In genomic region chr9:35746583-35746982, GRCh38 we compare ENCODE assay signal across 11 cellular contexts. TPM values are rescaled to one million over a fixed set of nuclear protein-coding genes. Genes with fewer than 3 reads are reported as not detected.
DNase-seq lines count a peak whose midpoint lies in the region; ATAC-seq and TF ChIP-seq lines count a peak whose summit lies in the region.
"Had no signal": no experiment of that assay in that cellular context is flagged by ENCODE, and none has a peak within 500 bp of the region (broad histone marks: within the 10 kb centered on the region; RNA-seq: fewer than 3 reads in every experiment).

No MANE protein-coding gene starts in this region.

- H3K27ac Mint-ChIP-seq in CD4-positive, alpha-beta T cell, result no peak overlapping the region
- peak overlapping the region; percentile 39 for H3K27ac Mint-ChIP-seq in nephron progenitor cell

- DNase-seq in CD4-positive, alpha-beta T cell, result no peak
- DNase-seq in M059J (ENCODE audit: low read depth) (peak; percentile 29), nephron progenitor cell (no peak), NCI-H1105 treated with DMSO at 0.1 percent for 48 hours (lab: John Stamatoyannopoulos, UW) (no peak), NK-92 (lab: John Stamatoyannopoulos, UW; ENCODE audit: unreplicated experiment) (no peak)
- DNase-seq: head of caudate nucleus had no signal

- H3K36me3 ChIP-seq in ectodermal cell (ENCODE audit: control insufficient read depth, insufficient read depth, low read length), result peaks cover 22% of the 10 kb centered on the region

- H3K27me3 Mint-ChIP-seq in CD4-positive, alpha-beta T cell, result no peaks in the 10 kb centered on the region
- peaks cover 10% of the 10 kb centered on the region for H3K27me3 Mint-ChIP-seq in nephron progenitor cell (ENCODE audit: low read depth, poor library complexity)

- intact Hi-C loops in CD4-positive, alpha-beta T cell (cut with DNase I, micrococcal nuclease), result loop anchor here (5.0 to 10.0 kb wide), 3 partner anchors 66 to 1222 kb away; partner anchors contain the start of genes ENHO (in 1 of the 2) and SPAG8 (in 1 of the 2)

- H3K4me1 ChIP-seq in ectodermal cell (ENCODE audit: control insufficient read depth, insufficient read depth, low read length), result peaks cover 21% of the 10 kb centered on the region

- CTCF ChIA-PET in CD4-positive, alpha-beta T cell (lab: Charles Lee), result interaction anchor here (0.8 to 3.0 kb wide), 4 partner anchors 10 to 79 kb away, joined by 3 to 13 read pairs (median 8); partner anchors contain the start of genes CREB3 and TLN1

- H3K36me3 Mint-ChIP-seq in CD4-positive, alpha-beta T cell (ENCODE audit: low read depth), result peaks cover 59% of the 10 kb centered on the region
- peaks cover 41% of the 10 kb centered on the region for H3K36me3 Mint-ChIP-seq in nephron progenitor cell (ENCODE audit: low read depth)

- ATAC-seq in CD4-positive, alpha-beta T cell (ENCODE audit: poor library complexity), result no peak
- ATAC-seq in HG02852 (IDR thresholded peaks at IDR 0.05; ENCODE audit: unreplicated experiment) (no peak), HG03108 (IDR thresholded peaks at IDR 0.05; ENCODE audit: unreplicated experiment) (no peak)

- peak overlapping the region; percentile 86 for H3K4me3 ChIP-seq in ectodermal cell (ENCODE audit: insufficient read depth, low read depth, low read length)

- TF ChIP-seq CTCF in CD4-positive, alpha-beta T cell (IDR thresholded peaks at IDR 0.05), result no peak
- no peak for TF ChIP-seq CTCF in nephron progenitor cell (IDR thresholded peaks at IDR 0.05)

- POLR2A ChIA-PET in CD4-positive, alpha-beta T cell (lab: Charles Lee), result interaction anchor here (0.9 to 4.2 kb wide), 4 partner anchors 11 to 143 kb away, joined by 3 to 73 read pairs (median 11); partner anchors contain the start of genes CCDC107, CREB3, RMRP and TLN1

- no peaks in the 10 kb centered on the region for H3K9me3 Mint-ChIP-seq in CD4-positive, alpha-beta T cell
- no peaks in the 10 kb centered on the region for H3K9me3 Mint-ChIP-seq in nephron progenitor cell

- H3K4me1 Mint-ChIP-seq in CD4-positive, alpha-beta T cell (ENCODE audit: low read depth), result peaks cover 62% of the 10 kb centered on the region
- H3K4me1 Mint-ChIP-seq in nephron progenitor cell, result peaks cover 40% of the 10 kb centered on the region

- H3K27me3 ChIP-seq in CD4-positive, alpha-beta T cell (ENCODE audit: control insufficient read depth, insufficient read depth, low read length), result no peaks in the 10 kb centered on the region
- H3K27me3 ChIP-seq in ectodermal cell (ENCODE audit: control insufficient read depth, insufficient read depth, low read length, poor library complexity, severe bottlenecking), result no peaks in the 10 kb centered on the region

- no peak overlapping the region for H3K27ac ChIP-seq in CD4-positive, alpha-beta T cell (ENCODE audit: low read depth, low read length)
- no peak overlapping the region for H3K27ac ChIP-seq in ectodermal cell (ENCODE audit: insufficient read depth, low read depth, low read length, poor library complexity, severe bottlenecking)

- H3K9me3 ChIP-seq in CD4-positive, alpha-beta T cell (ENCODE audit: control insufficient read depth, low read length), result no peaks in the 10 kb centered on the region
- no peaks in the 10 kb centered on the region for H3K9me3 ChIP-seq in ectodermal cell (ENCODE audit: control insufficient read depth, low read length)

- H3K4me3 Mint-ChIP-seq in CD4-positive, alpha-beta T cell, result peak overlapping the region; percentile 90
- peak overlapping the region; percentile 92 for H3K4me3 Mint-ChIP-seq in nephron progenitor cell

- WGBS in ectodermal cell, 2 experiments, result 74 to 76% methylated on average over 3 of the region's 3 CpGs

RNA-seq across cellular contexts. Expression of gene GBA2, which starts 2.4 kb away (rescaled TPM):
- 10 to 100 TPM; 17.3 to 18.6 TPM for total RNA-seq in CD4-positive, alpha-beta T cell
- total RNA-seq in M059J (2014; rRNA removed; shearing (Covaris generic)), result 19.6 and 22.2 TPM in 2 replicates
- 112 TPM for polyA plus RNA-seq in ectodermal cell (2013, experiment 1 of 4)
- 119 TPM for polyA plus RNA-seq in ectodermal cell (2013, experiment 2 of 4)
- 72.1 TPM for polyA plus RNA-seq in ectodermal cell (2013, experiment 3 of 4)
- polyA plus RNA-seq in ectodermal cell (2013, experiment 4 of 4), result 87.4 TPM

RNA-seq across cellular contexts. Expression of gene RGP1, which starts 2.5 kb away (rescaled TPM):
- total RNA-seq in CD4-positive, alpha-beta T cell, result 10 to 100 TPM; 12.6 to 13.1 TPM
- 17.5 and 22.4 TPM in 2 replicates for total RNA-seq in M059J (2014; rRNA removed; shearing (Covaris generic))
- polyA plus RNA-seq in ectodermal cell (2013, experiment 1 of 4), result 23.1 TPM
- 23.4 TPM for polyA plus RNA-seq in ectodermal cell (2013, experiment 2 of 4)
- polyA plus RNA-seq in ectodermal cell (2013, experiment 3 of 4), result 17.3 TPM
- polyA plus RNA-seq in ectodermal cell (2013, experiment 4 of 4), result 21.3 TPM

RNA-seq across cellular contexts. Expression of gene MSMP, which starts 7.5 kb away (rescaled TPM):
- not detected for total RNA-seq in CD4-positive, alpha-beta T cell
- total RNA-seq in M059J (2014; rRNA removed; shearing (Covaris generic)), result not detected in 2 replicates
- 1.3 TPM for polyA plus RNA-seq in ectodermal cell (2013, experiment 1 of 4)
- not detected for polyA plus RNA-seq in ectodermal cell (2013, experiment 2 of 4)
- polyA plus RNA-seq in ectodermal cell (2013, experiment 3 of 4), result not detected
- not detected for polyA plus RNA-seq in ectodermal cell (2013, experiment 4 of 4)
- total RNA-seq: RPMI7951, ureter had no signal

RNA-seq across cellular contexts. Expression of gene CREB3, which starts 14.1 kb away (rescaled TPM):
- 10 to 100 TPM; 13.7 to 15.4 TPM for total RNA-seq in CD4-positive, alpha-beta T cell
- 133 and 168 TPM in 2 replicates for total RNA-seq in M059J (2014; rRNA removed; shearing (Covaris generic))
- polyA plus RNA-seq in ectodermal cell (2013, experiment 1 of 4), result 35.8 TPM
- 38.9 TPM for polyA plus RNA-seq in ectodermal cell (2013, experiment 2 of 4)
- 28.5 TPM for polyA plus RNA-seq in ectodermal cell (2013, experiment 3 of 4)
- 34.9 TPM for polyA plus RNA-seq in ectodermal cell (2013, experiment 4 of 4)

RNA-seq across cellular contexts. Expression of gene TLN1, which starts 14.6 kb away (rescaled TPM):
- 100 to 1,000 TPM; 149 to 151 TPM for total RNA-seq in CD4-positive, alpha-beta T cell
- 110 and 215 TPM in 2 replicates for total RNA-seq in M059J (2014; rRNA removed; shearing (Covaris generic))
- polyA plus RNA-seq in ectodermal cell (2013, experiment 1 of 4), result 60.0 TPM
- 70.5 TPM for polyA plus RNA-seq in ectodermal cell (2013, experiment 2 of 4)
- polyA plus RNA-seq in ectodermal cell (2013, experiment 3 of 4), result 52.5 TPM
- 62.7 TPM for polyA plus RNA-seq in ectodermal cell (2013, experiment 4 of 4)
